In genomic region chr7:95473276-95473985, GRCh38 we compare ENCODE assay signal across 11 cellular contexts.
DNase-seq lines count a peak whose midpoint lies in the region; ATAC-seq and TF ChIP-seq lines count a peak whose summit lies in the region.
"Had no signal": no experiment of that assay in that cellular context is flagged by ENCODE, and none has a peak within 500 bp of the region (broad histone marks: within the 10 kb centered on the region; RNA-seq: fewer than 3 reads in every experiment).

No MANE protein-coding gene starts in this region.

- H2AFZ ChIP-seq in ACC112 (ENCODE audit: low read length, unreplicated experiment): peak overlapping the region; percentile 42

- no peaks in the 10 kb centered on the region for H3K79me2 ChIP-seq in ACC112 (ENCODE audit: control insufficient read depth, insufficient read depth, low read length, unreplicated experiment)

- no peaks in the 10 kb centered on the region for H3K9me3 ChIP-seq in iPS-20b (ENCODE audit: insufficient read depth, low read depth, low read length)
- H3K9me3 ChIP-seq: breast epithelium had no signal

- no peak overlapping the region for H3K27ac ChIP-seq in ACC112 (ENCODE audit: low read depth, low read length)
- H3K27ac ChIP-seq in iPS-20b (ENCODE audit: low read length): no peak overlapping the region
- H3K27ac ChIP-seq in RWPE1: no peak overlapping the region
- H3K27ac ChIP-seq: breast epithelium had no signal

- TF ChIP-seq CTCF in RWPE1 (conservative IDR thresholded peaks at IDR 0.05; ENCODE audit: low read depth): no peak

- CTCF ChIA-PET in RWPE1 (lab: Yijun Ruan, JAX): interaction anchor here (0.5 kb wide), 1 partner anchor 25 kb away, joined by 3 read pairs; no protein-coding TSS in a partner anchor

- no peak for ATAC-seq in GM18909 (IDR thresholded peaks at IDR 0.05; ENCODE audit: poor library complexity, unreplicated experiment)
- ATAC-seq in GM21447 (IDR thresholded peaks at IDR 0.05; ENCODE audit: unreplicated experiment): no peak

- DNase-seq in NCI-H1417 treated with DMSO at 0.1 percent for 48 hours (lab: John Stamatoyannopoulos, UW) (peak; percentile 88), NCI-H526 (lab: John Stamatoyannopoulos, UW) (peak; percentile 58 to 68), AG08395 (ENCODE audit: low spot score) (no peak), RWPE1 (ENCODE audit: low spot score) (no peak)
- DNase-seq: activated gamma-delta T cell treated with Interleukin-2 at 50 U/mL for 16 hours; effector CD4-positive, alpha-beta T cell had no signal

- H3K9ac ChIP-seq in iPS-20b (ENCODE audit: low read depth, low read length): no peak overlapping the region

- POLR2A ChIA-PET in RWPE1 (lab: Yijun Ruan, JAX; ENCODE audit: low non-redundant PET): no interaction called here

- no peaks in the 10 kb centered on the region for H3K27me3 ChIP-seq in ACC112 (ENCODE audit: insufficient read depth, low read length)
- H3K27me3 ChIP-seq in iPS-20b (ENCODE audit: insufficient read depth, low read length): no peaks in the 10 kb centered on the region
- H3K27me3 ChIP-seq: breast epithelium had no signal

- H3K4me1 ChIP-seq in ACC112 (ENCODE audit: control insufficient read depth, insufficient read depth, low read length, unreplicated experiment) (peaks cover 27% of the 10 kb centered on the region), iPS-20b (ENCODE audit: insufficient read depth, low read length) (peaks cover 18% of the 10 kb centered on the region; the same call in 1 of the 2 replicates)
- H3K4me1 ChIP-seq: breast epithelium had no signal

- H3K36me3 ChIP-seq in ACC112 (ENCODE audit: insufficient read depth, low read length) (no peaks in the 10 kb centered on the region), iPS-20b (ENCODE audit: insufficient read depth, low read depth, low read length) (no peaks in the 10 kb centered on the region)
- H3K36me3 ChIP-seq: breast epithelium had no signal

- H3K4me3 ChIP-seq in ACC112 (ENCODE audit: low read depth, low read length): no peak overlapping the region
- peak overlapping the region; percentile 5; the same call in 1 of the 2 replicates for H3K4me3 ChIP-seq in iPS-20b (ENCODE audit: low read length)
- H3K4me3 ChIP-seq: breast epithelium had no signal

Comparison
In these comparisons a context has a peak if more than half of its experiments do, and no peak if none do; other contexts are left out.
1. DNase-seq: peak in NCI-H1417 treated with DMSO at 0.1 percent for 48 hours (single experiment) and NCI-H526 (2 of 2); none in AG08395 (single experiment) and RWPE1 (single experiment).